19 cellular contexts compared by ENCODE assay signal in genomic region chr9:100341889-100342288, GRCh38.
"Had no signal": no experiment of that assay in that cellular context is flagged by ENCODE, and none has a peak within 500 bp of the region (broad histone marks: within the 10 kb centered on the region; RNA-seq: fewer than 3 reads in every experiment).

No MANE protein-coding gene starts in this region.

- H3K27ac ChIP-seq: epithelial cell of prostate, gastroesophageal sphincter, thoracic aorta, upper lobe of right lung had no signal

- H3K27ac Mint-ChIP-seq: activated CD4-positive, alpha-beta T cell treated with anti-CD3 and anti-CD28 coated beads for 36 hours; activated naive CD8-positive, alpha-beta T cell treated with anti-CD3 and anti-CD28 coated beads, Interleukin-2, amount 10 ng/mL, durations not matched to agents 7 days and 5 days; endodermal cell; stimulated activated naive B cell treated with anti-CD40 and anti-IgM and Interleukin-4, amounts not matched to agents 10 μg/mL and 1 μg/mL and 100 μg/mL, for 72 hours had no signal

- H3K27me3 Mint-ChIP-seq: activated CD4-positive, alpha-beta T cell treated with anti-CD3 and anti-CD28 coated beads for 36 hours; activated naive CD8-positive, alpha-beta T cell treated with anti-CD3 and anti-CD28 coated beads, Interleukin-2, amount 10 ng/mL, durations not matched to agents 7 days and 5 days; stimulated activated naive B cell treated with anti-CD40 and anti-IgM and Interleukin-4, amounts not matched to agents 10 μg/mL and 1 μg/mL and 100 μg/mL, for 72 hours had no signal

- H3K27me3 ChIP-seq: gastroesophageal sphincter, upper lobe of right lung had no signal

- H3K4me3 Mint-ChIP-seq: activated CD4-positive, alpha-beta T cell treated with anti-CD3 and anti-CD28 coated beads for 36 hours; activated naive CD8-positive, alpha-beta T cell treated with anti-CD3 and anti-CD28 coated beads, Interleukin-2, amount 10 ng/mL, durations not matched to agents 7 days and 5 days; endodermal cell; nephron; stimulated activated naive B cell treated with anti-CD40 and anti-IgM and Interleukin-4, amounts not matched to agents 10 μg/mL and 1 μg/mL and 100 μg/mL, for 72 hours had no signal

- DNase-seq: activated CD4-positive, alpha-beta T cell treated with anti-CD3 and anti-CD28 coated beads for 36 hours; activated CD4-positive, alpha-beta T cell treated with anti-CD3 and anti-CD28 coated beads, Interleukin-2, amount 50 U/mL, for 4 hours; activated naive CD4-positive, alpha-beta T cell treated with Interleukin-2 at 50 U/mL for 16 hours; activated naive CD8-positive, alpha-beta T cell treated with anti-CD3 and anti-CD28 coated beads, Interleukin-2, amount 10 ng/mL, durations not matched to agents 7 days and 5 days; activated T-cell treated with anti-CD3 and anti-CD28 coated beads, Interleukin-2, amount 50 U/mL, for 48 hours; amygdala; cortex of kidney; endodermal cell; hypothalamus; left ventricle myocardium superior; small intestine; stimulated activated CD4-positive, alpha-beta T cell treated with anti-CD3 and anti-CD28 coated beads, Interleukin-2, amount 100 ng/mL, for 24 hours; stimulated activated naive B cell treated with anti-CD40 and anti-IgM and Interleukin-4, amounts not matched to agents 10 μg/mL and 1 μg/mL and 100 μg/mL, for 72 hours; upper lobe of right lung had no signal

- H3K9me3 ChIP-seq: gastroesophageal sphincter, thoracic aorta, upper lobe of right lung had no signal

- ATAC-seq: activated CD4-positive, alpha-beta T cell treated with anti-CD3 and anti-CD28 coated beads for 36 hours; gastroesophageal sphincter; left ventricle myocardium superior; sciatic nerve; stimulated activated naive B cell treated with anti-CD40 and anti-IgM and Interleukin-4, amounts not matched to agents 10 μg/mL and 1 μg/mL and 100 μg/mL, for 72 hours; upper lobe of right lung had no signal

- H3K4me3 ChIP-seq: gastroesophageal sphincter, thoracic aorta, upper lobe of right lung had no signal

- H3K4me1 ChIP-seq: gastroesophageal sphincter, upper lobe of right lung had no signal

- H3K9me3 Mint-ChIP-seq: activated naive CD8-positive, alpha-beta T cell treated with anti-CD3 and anti-CD28 coated beads, Interleukin-2, amount 10 ng/mL, durations not matched to agents 7 days and 5 days; endodermal cell; nephron; stimulated activated naive B cell treated with anti-CD40 and anti-IgM and Interleukin-4, amounts not matched to agents 10 μg/mL and 1 μg/mL and 100 μg/mL, for 72 hours had no signal
